Comparison of ENCODE assay signal across 13 cellular contexts in genomic region chr2:227370791-227371312, GRCh38. TPM values are rescaled to one million over a fixed set of nuclear protein-coding genes. Genes with fewer than 3 reads are reported as not detected.
DNase-seq lines count a peak whose midpoint lies in the region; ATAC-seq and FAIRE-seq lines count a peak whose summit lies in the region.
"Had no signal": no experiment of that assay in that cellular context is flagged by ENCODE, and none has a peak within 500 bp of the region (broad histone marks: within the 10 kb centered on the region; RNA-seq: fewer than 3 reads in every experiment).

No MANE protein-coding gene starts in this region.

- H3K4me1 ChIP-seq in adipocyte (ENCODE audit: control insufficient read depth, insufficient read depth, low read length): peaks cover 46% of the 10 kb centered on the region
- H3K4me1 ChIP-seq in right cardiac atrium (ENCODE audit: control insufficient read depth, insufficient read depth, low read length): peaks cover 2% of the 10 kb centered on the region

- no peak overlapping the region for H3K4me3 ChIP-seq in adipocyte (ENCODE audit: low read length)
- no peak overlapping the region for H3K4me3 ChIP-seq in right cardiac atrium (ENCODE audit: low read length)
- H3K4me3 ChIP-seq: cardiac muscle cell had no signal

- peak; percentile 26 for DNase-seq in stimulated activated CD4-positive, alpha-beta T cell treated with anti-CD3 and anti-CD28 coated beads, Interleukin-15, amount 100 ng/mL, for 24 hours
- DNase-seq in stimulated activated CD4-positive, alpha-beta T cell treated with anti-CD3 and anti-CD28 coated beads, Interleukin-2, amount 100 ng/mL, for 24 hours: no peak
- DNase-seq in adipocyte (ENCODE audit: low read depth) (peak; percentile 69), right cardiac atrium (peak in 1 of 3 donors; percentile 28), urothelium cell line (ENCODE audit: low spot score) (peak; percentile 17), mesenteric fat pad (ENCODE audit: low spot score) (no peak), GOT3 (lab: John Stamatoyannopoulos, UW) (no peak), epidermal melanocyte (ENCODE audit: insufficient read length, low spot score) (no peak)
- DNase-seq: activated CD4-positive, CD25-positive, alpha-beta regulatory T cell; NCI-H82; stimulated activated naive B cell treated with anti-CD40 and anti-IgM and Interleukin-4, amounts not matched to agents 10 μg/mL and 1 μg/mL and 100 μg/mL, for 72 hours had no signal

- 62% methylated on average over 9 of the region's 9 CpGs for WGBS in right cardiac atrium

- H3K27me3 ChIP-seq in adipocyte (replicated peaks; ENCODE audit: control insufficient read depth, insufficient read depth, low read length) (no peaks in the 10 kb centered on the region), right cardiac atrium (ENCODE audit: control insufficient read depth, insufficient read depth) (no peaks in the 10 kb centered on the region)
- H3K27me3 ChIP-seq: cardiac muscle cell had no signal

- peak; percentile 66 to 71 for ATAC-seq in right cardiac atrium
- ATAC-seq: stimulated activated naive B cell treated with anti-CD40 and anti-IgM and Interleukin-4, amounts not matched to agents 10 μg/mL and 1 μg/mL and 100 μg/mL, for 72 hours had no signal

- intact Hi-C loops in right cardiac atrium (cut with DNase I): no loop called here

- FAIRE-seq in urothelium cell line (lab: Jason Lieb, UNC): no peak

- H3K9me3 ChIP-seq in adipocyte (ENCODE audit: control insufficient read depth, low read length) (no peaks in the 10 kb centered on the region), right cardiac atrium (ENCODE audit: control insufficient read depth, low read length) (no peaks in the 10 kb centered on the region)

- no peak overlapping the region for H3K27ac ChIP-seq in right cardiac atrium (ENCODE audit: low read length)
- H3K27ac ChIP-seq: cardiac muscle cell had no signal

- H3K36me3 ChIP-seq in adipocyte (ENCODE audit: control insufficient read depth, insufficient read depth, low read length, severe bottlenecking): no peaks in the 10 kb centered on the region
- H3K36me3 ChIP-seq: cardiac muscle cell had no signal

- H3K9ac ChIP-seq in adipocyte (ENCODE audit: low read length): no peak overlapping the region

RNA-seq across cellular contexts. Expression of gene TM4SF20, which starts 8.3 kb away (rescaled TPM):
- total RNA-seq in right cardiac atrium (not detected), mesenteric fat pad (0.32 TPM)
- not detected for polyA plus RNA-seq in right cardiac atrium
- total RNA-seq: cardiac muscle cell, progenitor cell of endocrine pancreas had no signal
- polyA plus RNA-seq: cardiac muscle cell had no signal

RNA-seq across cellular contexts. Expression of gene SCYGR1, which starts 16.9 kb away (rescaled TPM):
- total RNA-seq in right cardiac atrium: not detected
- not detected for polyA plus RNA-seq in right cardiac atrium
- not detected for total RNA-seq in mesenteric fat pad
- total RNA-seq: cardiac muscle cell, progenitor cell of endocrine pancreas had no signal
- polyA plus RNA-seq: cardiac muscle cell had no signal

RNA-seq across cellular contexts. Expression of gene MFF, which starts 45.8 kb away (rescaled TPM):
- total RNA-seq in right cardiac atrium (10 to 100 TPM; 73.9 to 96.5 (median 83.6) TPM), mesenteric fat pad (59.4 TPM)
- 83.5 TPM for polyA plus RNA-seq in right cardiac atrium

Comparison
In these comparisons a context has a peak if more than half of its experiments do, and no peak if none do; other contexts are left out.
1. DNase-seq: peak in stimulated activated CD4-positive, alpha-beta T cell treated with anti-CD3 and anti-CD28 coated beads, Interleukin-15, amount 100 ng/mL, for 24 hours (single experiment), adipocyte (single experiment) and urothelium cell line (single experiment); none in stimulated activated CD4-positive, alpha-beta T cell treated with anti-CD3 and anti-CD28 coated beads, Interleukin-2, amount 100 ng/mL, for 24 hours (0 of 2), mesenteric fat pad (single experiment), GOT3 (single experiment) and epidermal melanocyte (single experiment).